13 cellular contexts compared by ENCODE assay signal in genomic region chr20:53678990-53679596, GRCh38.
A peak's percentile ranks its signal among the peaks of the same experiment; 100 is the strongest.
DNase-seq lines count a peak whose midpoint lies in the region; ATAC-seq, FAIRE-seq and TF ChIP-seq lines count a peak whose summit lies in the region.
"Had no signal": no experiment of that assay in that cellular context is flagged by ENCODE, and none has a peak within 500 bp of the region (broad histone marks: within the 10 kb centered on the region; RNA-seq: fewer than 3 reads in every experiment).

No MANE protein-coding gene starts in this region.

- no peaks in the 10 kb centered on the region for H3K79me2 ChIP-seq in smooth muscle cell (ENCODE audit: low read depth)

- ATAC-seq in left ventricle myocardium superior (peak; percentile 78), HG02610 (IDR thresholded peaks at IDR 0.05; ENCODE audit: unreplicated experiment) (no peak)
- ATAC-seq: esophagus mucosa had no signal

- no peaks in the 10 kb centered on the region for H3K36me3 ChIP-seq in SJSA1
- H3K36me3 ChIP-seq in smooth muscle cell (ENCODE audit: low read depth) = no peaks in the 10 kb centered on the region
- H3K36me3 ChIP-seq in small intestine (ENCODE audit: control insufficient read depth in 2 of 2, insufficient read depth in 2 of 2, low read length in 2 of 2) = no peaks in the 10 kb centered on the region
- H3K36me3 ChIP-seq in tibial nerve = no peaks in the 10 kb centered on the region
- H3K36me3 ChIP-seq: ascending aorta, SJCRH30 had no signal

- peak overlapping the region; percentile 93 for H2AFZ ChIP-seq in smooth muscle cell (ENCODE audit: low read depth)

- no peak overlapping the region for H3K9ac ChIP-seq in smooth muscle cell (ENCODE audit: low read depth)

- H3K27me3 Mint-ChIP-seq in activated naive CD4-positive, alpha-beta T cell treated with anti-CD3 and anti-CD28 coated beads, Interleukin-2, amount 10 ng/mL, durations not matched to agents 7 days and 5 days = no peaks in the 10 kb centered on the region

- TF ChIP-seq CTCF in smooth muscle cell (IDR thresholded peaks at IDR 0.05; ENCODE audit: borderline replicate concordance, insufficient read depth, poor library complexity, severe bottlenecking) = no peak
- no peak for TF ChIP-seq CTCF in tibial nerve (IDR thresholded peaks at IDR 0.05)

- H4K20me1 ChIP-seq in smooth muscle cell (ENCODE audit: low read depth) = no peaks in the 10 kb centered on the region

- WGBS in smooth muscle cell (ENCODE audit: low lambda C conversion rate) = 68% methylated on average over 3 of the region's 3 CpGs
- 41 to 56% (median 51%) methylated on average over 3 of the region's 3 CpGs for WGBS in small intestine, 3 donors
- WGBS in tibial nerve, 2 donors = 36 to 42% methylated on average over 3 of the region's 3 CpGs

- FAIRE-seq in small intestine (lab: Jason Lieb, UNC) = no peak

- peaks cover 37% of the 10 kb centered on the region for H3K4me1 Mint-ChIP-seq in activated naive CD4-positive, alpha-beta T cell treated with anti-CD3 and anti-CD28 coated beads, Interleukin-2, amount 10 ng/mL, durations not matched to agents 7 days and 5 days

- H3K27me3 ChIP-seq in SJSA1 (replicated peaks) (no peaks in the 10 kb centered on the region), smooth muscle cell (ENCODE audit: low read depth) (no peaks in the 10 kb centered on the region), small intestine (ENCODE audit: control insufficient read depth in 2 of 2, insufficient read depth in 2 of 2, low read length in 2 of 2) (no peaks in the 10 kb centered on the region), tibial nerve (no peaks in the 10 kb centered on the region)
- H3K27me3 ChIP-seq: ascending aorta, SJCRH30 had no signal

- H3K9me3 ChIP-seq in SJSA1 (replicated peaks) (no peaks in the 10 kb centered on the region), smooth muscle cell (replicated peaks; ENCODE audit: low read depth) (no peaks in the 10 kb centered on the region), small intestine (ENCODE audit: control insufficient read depth, low read depth) (no peaks in the 10 kb centered on the region), tibial nerve (no peaks in the 10 kb centered on the region)
- H3K9me3 ChIP-seq: ascending aorta had no signal

- TF ChIP-seq POLR2A in tibial nerve (IDR thresholded peaks at IDR 0.05) = no peak

- H3F3A ChIP-seq in smooth muscle cell (ENCODE audit: low read depth) = peaks cover 3% of the 10 kb centered on the region

- peak overlapping the region; percentile 62 for H3K4me2 ChIP-seq in smooth muscle cell

- H3K27ac ChIP-seq in SJSA1 (peak overlapping the region; percentile 84), smooth muscle cell (ENCODE audit: low read depth) (peak overlapping the region; percentile 45), small intestine (ENCODE audit: low read depth in 1 of 2, low read length in 1 of 2) (no peak overlapping the region), tibial nerve (peak overlapping the region in 2 of 4 donors; percentile 1 to 49)
- H3K27ac ChIP-seq: ascending aorta, SJCRH30 had no signal

- peak overlapping the region; percentile 83 for H3K27ac Mint-ChIP-seq in activated naive CD4-positive, alpha-beta T cell treated with anti-CD3 and anti-CD28 coated beads, Interleukin-2, amount 10 ng/mL, durations not matched to agents 7 days and 5 days

- TF ChIP-seq EP300 in tibial nerve (IDR thresholded peaks at IDR 0.05) = no peak

- H3K4me1 ChIP-seq in SJSA1 (replicated peaks) (peaks cover 22% of the 10 kb centered on the region), smooth muscle cell (ENCODE audit: low read depth) (peaks cover 30% of the 10 kb centered on the region), small intestine (ENCODE audit: control insufficient read depth in 2 of 2, insufficient read depth in 1 of 2, low read depth in 1 of 2, low read length in 1 of 2) (peaks cover 0 to 2% of the 10 kb centered on the region in 2 donors), tibial nerve (peaks cover 0 to 28% (median 9%) of the 10 kb centered on the region in 4 donors)

- intact Hi-C loops in left ventricle myocardium superior (cut with micrococcal nuclease) = no loop called here

- no peaks in the 10 kb centered on the region for H3K36me3 Mint-ChIP-seq in activated naive CD4-positive, alpha-beta T cell treated with anti-CD3 and anti-CD28 coated beads, Interleukin-2, amount 10 ng/mL, durations not matched to agents 7 days and 5 days

- no peaks in the 10 kb centered on the region for H3K9me3 Mint-ChIP-seq in activated naive CD4-positive, alpha-beta T cell treated with anti-CD3 and anti-CD28 coated beads, Interleukin-2, amount 10 ng/mL, durations not matched to agents 7 days and 5 days

- H3K4me3 ChIP-seq in SJSA1 = no peak overlapping the region
- H3K4me3 ChIP-seq in smooth muscle cell = no peak overlapping the region
- no peak overlapping the region for H3K4me3 ChIP-seq in small intestine (ENCODE audit: low read depth in 1 of 2, low read length in 2 of 2)
- no peak overlapping the region for H3K4me3 ChIP-seq in tibial nerve
- H3K4me3 ChIP-seq: ascending aorta, SJCRH30 had no signal

- CTCF ChIA-PET in activated naive CD4-positive, alpha-beta T cell treated with anti-CD3 and anti-CD28 coated beads, Interleukin-2, amount 10 ng/mL, durations not matched to agents 7 days and 5 days (lab: Charles Lee) = interaction anchor here (0.8 to 1.6 kb wide), 5 partner anchors 9 to 29 kb away, joined by 3 to 4 read pairs (median 3); no protein-coding TSS in a partner anchor

- H3K4me3 Mint-ChIP-seq in activated naive CD4-positive, alpha-beta T cell treated with anti-CD3 and anti-CD28 coated beads, Interleukin-2, amount 10 ng/mL, durations not matched to agents 7 days and 5 days = no peak overlapping the region

- no peak for DNase-seq in activated naive CD4-positive, alpha-beta T cell treated with anti-CD3 and anti-CD28 coated beads, Interleukin-2, amount 10 ng/mL, durations not matched to agents 7 days and 5 days
- no peak for DNase-seq in activated naive CD4-positive, alpha-beta T cell treated with anti-CD3 and anti-CD28 coated beads, Interleukin-2, amount 50 U/mL, for 16 hours
- DNase-seq in SJSA1 (ENCODE audit: low read depth in 1 of 2, low spot score in 2 of 2) (no peak), left ventricle myocardium superior (no peak), smooth muscle cell (lab: John Stamatoyannopoulos, UW; ENCODE audit: unreplicated experiment) (no peak), small intestine (no peak), tibial nerve (ENCODE audit: low spot score in 2 of 2) (no peak)
- DNase-seq: activated CD4-positive, alpha-beta T cell treated with anti-CD3 and anti-CD28 coated beads, Interleukin-2, amount 50 U/mL, for 1 hour; NCI-H187 treated with DMSO at 0.1 percent for 48 hours had no signal

Comparison
In these comparisons a context has a peak if more than half of its experiments do, and no peak if none do; other contexts are left out.
1. H3K27ac ChIP-seq: peak in SJSA1 (single experiment) and smooth muscle cell (single experiment); none in small intestine (0 of 2).